29 cellular contexts compared by ENCODE assay signal in the genomic region with DNA sequence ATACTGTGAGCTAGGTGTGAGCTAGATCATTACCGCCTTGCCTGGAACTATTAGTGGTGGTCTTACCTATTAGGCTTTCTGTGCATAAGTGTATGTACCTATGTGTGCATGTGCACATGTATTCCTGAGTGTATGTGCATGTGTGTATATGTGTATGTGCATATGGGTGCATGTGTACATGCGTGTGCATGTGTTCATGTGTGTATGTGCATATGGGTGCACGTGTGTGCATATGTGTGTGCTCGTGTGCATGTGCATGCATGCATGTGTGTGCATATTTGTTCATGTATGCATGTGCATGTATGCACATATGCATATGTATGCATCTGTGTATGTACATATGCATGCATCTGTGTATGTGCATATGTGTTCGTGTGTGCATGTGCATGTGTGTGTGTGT.
DNase-seq lines count a peak whose midpoint lies in the region; ATAC-seq, FAIRE-seq and TF ChIP-seq lines count a peak whose summit lies in the region.
"Had no signal": no experiment of that assay in that cellular context is flagged by ENCODE, and none has a peak within 500 bp of the region (broad histone marks: within the 10 kb centered on the region; RNA-seq: fewer than 3 reads in every experiment).

No MANE protein-coding gene starts in this region.

- no peak overlapping the region for H2BK15ac ChIP-seq in H9 (ENCODE audit: low read depth, low read length)
- no peak overlapping the region for H2BK15ac ChIP-seq in neuronal stem cell (ENCODE audit: low read length)

- H3K4me2 ChIP-seq in H9 (ENCODE audit: insufficient read depth, insufficient read length, low read length) (no peak overlapping the region), neuronal stem cell (ENCODE audit: insufficient read depth, low read length, poor library complexity, severe bottlenecking) (no peak overlapping the region)
- H3K4me2 ChIP-seq: BLaER1 had no signal

- H3K4me3 Mint-ChIP-seq in H9 = no peak overlapping the region
- H3K4me3 Mint-ChIP-seq: CD14-positive monocyte; CD4-positive, alpha-beta memory T cell; CD4-positive, CD25-positive, alpha-beta regulatory T cell; CD8-positive, alpha-beta memory T cell had no signal

- H2BK120ac ChIP-seq in H9 (ENCODE audit: low read depth, low read length, poor library complexity, severe bottlenecking) (no peak overlapping the region), neuronal stem cell (ENCODE audit: low read depth, low read length) (no peak overlapping the region)

- FAIRE-seq in HTR-8/SVneo (lab: Jason Lieb, UNC) (peak; percentile 86), bronchial epithelial cell (lab: Jason Lieb, UNC) (peak; percentile 50)
- FAIRE-seq: A204.1, GM12878, GM12892, GM18507 had no signal

- H3K9ac ChIP-seq in H9 (ENCODE audit: extremely low read depth, insufficient read length, low read length) (no peak overlapping the region), neuronal stem cell (ENCODE audit: low read depth, low read length, poor library complexity) (no peak overlapping the region)
- H3K9ac ChIP-seq: BLaER1 had no signal

- H3K27me3 ChIP-seq in H9 (ENCODE audit: insufficient read depth, low read length) (no peaks in the 10 kb centered on the region), bronchial epithelial cell (ENCODE audit: control insufficient read depth, insufficient read depth, low read length) (no peaks in the 10 kb centered on the region), neuronal stem cell (ENCODE audit: control insufficient read depth in 3 of 3, insufficient read depth in 3 of 3, low read depth in 1 of 3, low read length in 3 of 3) (no peaks in the 10 kb centered on the region), HAP-1 (ENCODE audit: low read depth) (no peaks in the 10 kb centered on the region)
- H3K27me3 ChIP-seq: BE2C, BLaER1 had no signal

- H2BK20ac ChIP-seq in H9 (ENCODE audit: low read depth, low read length, poor library complexity, severe bottlenecking) = no peak overlapping the region

- H4K8ac ChIP-seq in H9 (replicated peaks; ENCODE audit: insufficient read length, low read depth, low read length) (no peak overlapping the region), neuronal stem cell (ENCODE audit: low read depth, low read length) (peak overlapping the region; percentile 84)

- H2BK5ac ChIP-seq in H9 (ENCODE audit: insufficient read length, low read length) = no peak overlapping the region
- H2BK5ac ChIP-seq in neuronal stem cell (ENCODE audit: low read length) = no peak overlapping the region

- H4K20me1 ChIP-seq in H9 (ENCODE audit: control insufficient read depth, insufficient read depth, insufficient read length) = no peaks in the 10 kb centered on the region
- H4K20me1 ChIP-seq: BLaER1 had no signal

- no CpG with 5 or more reads among the region's 5 CpGs for WGBS in H9 (ENCODE audit: extremely low coverage, insufficient read length, low lambda C conversion rate)
- no CpG with 5 or more reads among the region's 5 CpGs for WGBS in neuronal stem cell (ENCODE audit: extremely low coverage in 2 of 2, insufficient read length in 2 of 2, insufficient replicate concordance in 1 of 2), 2 donors

- peaks cover 2% of the 10 kb centered on the region for H3K23me2 ChIP-seq in H9 (ENCODE audit: insufficient read length, low read depth, low read length, poor library complexity, severe bottlenecking)

- no peak overlapping the region for H3K27ac ChIP-seq in H9 (ENCODE audit: insufficient read length, low read depth, low read length)
- H3K27ac ChIP-seq in neuronal stem cell (replicated peaks; ENCODE audit: low read length) = no peak overlapping the region
- H3K27ac ChIP-seq: BLaER1 had no signal

- H3K23ac ChIP-seq in H9 (ENCODE audit: insufficient read length, low read depth, low read length) (no peak overlapping the region), neuronal stem cell (ENCODE audit: low read depth, low read length, poor library complexity) (peak overlapping the region; percentile 69)

- H4K91ac ChIP-seq in H9 (ENCODE audit: insufficient read length, low read depth, low read length) (no peak overlapping the region), neuronal stem cell (ENCODE audit: low read depth, low read length, poor library complexity) (no peak overlapping the region)

- no peaks in the 10 kb centered on the region; the same call in 1 of the 2 replicates for H3K27me3 Mint-ChIP-seq in H9 (ENCODE audit: low read depth)
- H3K27me3 Mint-ChIP-seq: CD4-positive, alpha-beta memory T cell; CD4-positive, CD25-positive, alpha-beta regulatory T cell; CD8-positive, alpha-beta memory T cell had no signal

- H3K4me1 ChIP-seq in H9 (ENCODE audit: insufficient read depth, low read length) (no peaks in the 10 kb centered on the region), neuronal stem cell (ENCODE audit: control insufficient read depth in 2 of 2, insufficient read depth in 1 of 2, low read depth in 1 of 2, low read length in 2 of 2) (peaks cover 0 to 2% of the 10 kb centered on the region in 2 donors), HAP-1 (no peaks in the 10 kb centered on the region)
- H3K4me1 ChIP-seq: BE2C had no signal

- TF ChIP-seq CTCF in H9 (conservative IDR thresholded peaks at IDR 0.05) (no peak), bronchial epithelial cell (IDR thresholded peaks at IDR 0.05; ENCODE audit: insufficient read depth, low read length, severe bottlenecking) (no peak)

- no peak overlapping the region for H3T11ph ChIP-seq in H9 (ENCODE audit: low read length)

- H3K79me1 ChIP-seq in H9 (ENCODE audit: insufficient read depth, low read depth, low read length, poor library complexity, severe bottlenecking) = no peaks in the 10 kb centered on the region
- no peaks in the 10 kb centered on the region for H3K79me1 ChIP-seq in neuronal stem cell (ENCODE audit: low read depth, low read length)

- H3K36me3 ChIP-seq in bronchial epithelial cell (ENCODE audit: control insufficient read depth, insufficient read depth, low read length) (no peaks in the 10 kb centered on the region), neuronal stem cell (replicated peaks in 1 of 2; ENCODE audit: control insufficient read depth in 2 of 2, insufficient read depth in 2 of 2, low read length in 2 of 2) (peaks cover 0 to 3% of the 10 kb centered on the region in 2 donors), HAP-1 (replicated peaks) (no peaks in the 10 kb centered on the region)
- H3K36me3 ChIP-seq: BE2C, BLaER1 had no signal

- H3K36me3 Mint-ChIP-seq in H9 (ENCODE audit: insufficient read depth in 1 of 3, low read depth in 3 of 3) = no peaks in the 10 kb centered on the region; a peak in 1 of 7 replicates
- H3K36me3 Mint-ChIP-seq: CD14-positive monocyte; CD4-positive, alpha-beta memory T cell; CD4-positive, CD25-positive, alpha-beta regulatory T cell; CD8-positive, alpha-beta memory T cell had no signal

- peak overlapping the region; percentile 19 for H4K5ac ChIP-seq in H9 (ENCODE audit: insufficient read length, low read depth, low read length)

- DNase-seq in H9 (no peak), HTR-8/SVneo (ENCODE audit: insufficient read length, low spot score) (no peak), bronchial epithelial cell (ENCODE audit: low read depth) (no peak), neuronal stem cell (ENCODE audit: low spot score) (no peak), globus pallidus (ENCODE audit: low spot score) (no peak), cerebellum (ENCODE audit: low spot score) (no peak), HAP-1 (ENCODE audit: low spot score in 2 of 2) (no peak)
- DNase-seq: 8988T; ACHN; BE2C; C1 segment of cervical spinal cord; CD4-positive, alpha-beta memory T cell; CD4-positive, CD25-positive, alpha-beta regulatory T cell; CD8-positive, alpha-beta memory T cell; COR-L47; DMS 273 treated with DMSO at 0.1 percent for 48 hours; DMS153; DMS53; DMS79; DND-41; EL; GDM1 had no signal

- H3K9me3 ChIP-seq in H9 (ENCODE audit: control insufficient read depth, low read depth, low read length) = no peaks in the 10 kb centered on the region
- peaks cover 0 to 5% of the 10 kb centered on the region in 2 donors for H3K9me3 ChIP-seq in neuronal stem cell (replicated peaks in 1 of 2; ENCODE audit: control insufficient read depth in 2 of 2, insufficient read depth in 1 of 2, low read depth in 1 of 2, low read length in 2 of 2)
- no peaks in the 10 kb centered on the region for H3K9me3 ChIP-seq in HAP-1
- H3K9me3 ChIP-seq: BE2C had no signal

- in situ Hi-C loops in HAP-1 (cut with MboI; ENCODE audit: low sequenced_read_pairs) = no loop called here

- H3K9me3 Mint-ChIP-seq in H9 = peaks cover 0 to 6% of the 10 kb centered on the region in 2 experiments; a peak in 3 of 5 replicates

- H3K27ac Mint-ChIP-seq in H9 = no peak overlapping the region
- H3K27ac Mint-ChIP-seq: CD14-positive monocyte; CD4-positive, alpha-beta memory T cell; CD4-positive, CD25-positive, alpha-beta regulatory T cell; CD8-positive, alpha-beta memory T cell had no signal

- H2AK5ac ChIP-seq in H9 (ENCODE audit: insufficient read length, low read length) = no peak overlapping the region
- no peak overlapping the region for H2AK5ac ChIP-seq in neuronal stem cell (ENCODE audit: low read depth, low read length)

- H3K79me2 ChIP-seq in H9 (ENCODE audit: insufficient read depth, low read length) = no peaks in the 10 kb centered on the region

- H3K4me1 Mint-ChIP-seq in H9 = peaks cover 0 to 2% of the 10 kb centered on the region in 2 experiments; a peak in 2 of 4 replicates
- H3K4me1 Mint-ChIP-seq: CD14-positive monocyte; CD4-positive, alpha-beta memory T cell; CD4-positive, CD25-positive, alpha-beta regulatory T cell; CD8-positive, alpha-beta memory T cell had no signal

- no peak overlapping the region for H2AFZ ChIP-seq in H9 (ENCODE audit: low read length)
- no peak overlapping the region for H2AFZ ChIP-seq in neuronal stem cell (ENCODE audit: low read length)

- no peak for ATAC-seq in HG02642 (IDR thresholded peaks at IDR 0.05; ENCODE audit: poor library complexity, unreplicated experiment)
- ATAC-seq: GM12878 had no signal

- no peak overlapping the region for H3K4ac ChIP-seq in H9 (ENCODE audit: low read depth, low read length)
- H3K4ac ChIP-seq in neuronal stem cell (ENCODE audit: low read length) = peak overlapping the region; percentile 31

- peak overlapping the region; percentile 45 for H3K56ac ChIP-seq in H9 (ENCODE audit: insufficient read length, low read depth, low read length)

- no peak overlapping the region for H3K4me3 ChIP-seq in bronchial epithelial cell (ENCODE audit: low read depth, low read length)
- H3K4me3 ChIP-seq in neuronal stem cell (ENCODE audit: low read length in 2 of 2) = peak overlapping the region in 1 of 2 donors; percentile 53
- no peak overlapping the region for H3K4me3 ChIP-seq in HAP-1
- H3K4me3 ChIP-seq: BLaER1, GM12878 had no signal

- no peak overlapping the region for H3K18ac ChIP-seq in H9 (ENCODE audit: insufficient read length, low read depth, low read length)
- H3K18ac ChIP-seq in neuronal stem cell (ENCODE audit: low read length) = no peak overlapping the region

- no peak overlapping the region for H2BK12ac ChIP-seq in H9 (ENCODE audit: insufficient read length, low read depth, low read length)
- H2BK12ac ChIP-seq in neuronal stem cell (ENCODE audit: low read length) = no peak overlapping the region

- H3K14ac ChIP-seq in H9 (ENCODE audit: insufficient read depth, low read length) = no peak overlapping the region
- peak overlapping the region; percentile 94 for H3K14ac ChIP-seq in neuronal stem cell (ENCODE audit: low read length)
